Comparison of ENCODE assay signal across 8 cellular contexts in genomic region chr3:14144423-14145075, GRCh38. TPM values are rescaled to one million over a fixed set of nuclear protein-coding genes. Genes with fewer than 3 reads are reported as not detected.
DNase-seq lines count a peak whose midpoint lies in the region; ATAC-seq, FAIRE-seq and TF ChIP-seq lines count a peak whose summit lies in the region.

No MANE protein-coding gene starts in this region.

- peak overlapping the region; percentile 98 for H3K27ac ChIP-seq in keratinocyte (ENCODE audit: control insufficient read depth, insufficient read depth, low read length)
- peak overlapping the region; percentile 75 to 90 (median 88) for H3K27ac ChIP-seq in spleen

- DNase-seq in NCI-H82 (lab: John Stamatoyannopoulos, UW) (peak; percentile 10), NCI-H82 treated with DMSO at 0.1 percent for 48 hours (lab: John Stamatoyannopoulos, UW; ENCODE audit: unreplicated experiment) (no peak), NCI-H1048 (lab: John Stamatoyannopoulos, UW) (peak; percentile 33), cardiac fibroblast (ENCODE audit: low read depth in 2 of 2) (peak; percentile 99), keratinocyte (ENCODE audit: low read depth, low spot score) (peak; percentile 94), spleen (no peak)

- H3K4me1 ChIP-seq in keratinocyte (ENCODE audit: control insufficient read depth, extremely low read depth, insufficient read depth, low read length) (peaks cover 42% of the 10 kb centered on the region), spleen (peaks cover 22 to 67% (median 49%) of the 10 kb centered on the region in 6 donors)

- TF ChIP-seq POLR2A in spleen (IDR thresholded peaks at IDR 0.05) = no peak

- WGBS in spleen, 5 donors = 10 to 19% (median 15%) methylated on average over 7 of the region's 7 CpGs

- no peaks in the 10 kb centered on the region for H3K9me1 ChIP-seq in keratinocyte (ENCODE audit: control insufficient read depth, extremely low read depth, insufficient read depth, low read length)

- dilution Hi-C loops in keratinocyte (cut with MboI; ENCODE audit: extremely low pct_ligation_motif_present, low sequenced_read_pairs) = no loop called here

- H3K4me3 ChIP-seq in cardiac fibroblast (replicated peaks in 1 of 2; ENCODE audit: low read depth in 2 of 2, low read length in 2 of 2) (peak overlapping the region in 1 of 2 donors; percentile 43), keratinocyte (ENCODE audit: control insufficient read depth in 2 of 3, extremely low read depth in 1 of 3, insufficient read depth in 2 of 3, low read depth in 1 of 3, low read length in 3 of 3) (peak overlapping the region in 2 of 3 experiments; percentile 25 to 49), spleen (peak overlapping the region in 4 of 8 donors; percentile 4 to 59 (median 16))

- H3K27me3 ChIP-seq in keratinocyte (ENCODE audit: control insufficient read depth, extremely low read depth, insufficient read depth, low read length) (no peaks in the 10 kb centered on the region), spleen (replicated peaks in 1 of 7) (no peaks in the 10 kb centered on the region)

- intact Hi-C loops in spleen (cut with DNase I; ENCODE audit: low total_unique reads) = no loop called here

- H3K9ac ChIP-seq in keratinocyte (ENCODE audit: control insufficient read depth, extremely low read depth, insufficient read depth, low read length) = peak overlapping the region; percentile 91

- peak overlapping the region; percentile 78 for H3K4me2 ChIP-seq in keratinocyte (ENCODE audit: control insufficient read depth, extremely low read depth, insufficient read depth, low read depth, low read length)

- H3K9me3 ChIP-seq in keratinocyte (ENCODE audit: control insufficient read depth, low read depth, low read length) (no peaks in the 10 kb centered on the region), spleen (no peaks in the 10 kb centered on the region)

- TF ChIP-seq CTCF in cardiac fibroblast (IDR thresholded peaks at IDR 0.05; ENCODE audit: low read depth, low read length) (no peak), keratinocyte (optimal IDR thresholded peaks at IDR 0.05 in 1 of 3, IDR thresholded peaks at IDR 0.05 in 1 of 3, conservative IDR thresholded peaks at IDR 0.05 in 1 of 3; ENCODE audit: extremely low read depth in 1 of 3, insufficient read depth in 2 of 3, low read length in 3 of 3) (no peak), spleen (IDR thresholded peaks at IDR 0.05 in 8 of 11, conservative IDR thresholded peaks at IDR 0.05 in 3 of 11) (no peak)

- H3K36me3 ChIP-seq in keratinocyte (ENCODE audit: control insufficient read depth in 2 of 2, extremely low read depth in 1 of 2, insufficient read depth in 2 of 2, low read length in 2 of 2) (peaks cover 27 to 59% of the 10 kb centered on the region in 2 experiments), spleen (peaks cover 0 to 79% (median 52%) of the 10 kb centered on the region in 6 donors)

- peaks cover 2% of the 10 kb centered on the region for H4K20me1 ChIP-seq in keratinocyte (ENCODE audit: control insufficient read depth, extremely low read depth, insufficient read depth, low read length)

- peak; percentile 94 for FAIRE-seq in TTC549 (lab: Jason Lieb, UNC)
- peak; percentile 91 for FAIRE-seq in keratinocyte (lab: Jason Lieb, UNC)

- peak; percentile 92 for ATAC-seq in HG02759 (IDR thresholded peaks at IDR 0.05; ENCODE audit: unreplicated experiment)

- H3K79me2 ChIP-seq in keratinocyte (ENCODE audit: control insufficient read depth, insufficient read depth, low read length) = peaks cover 3% of the 10 kb centered on the region

- H2AFZ ChIP-seq in keratinocyte (ENCODE audit: control insufficient read depth, low read length) = peak overlapping the region; percentile 74

RNA-seq across cellular contexts. Expression of gene TMEM43, which starts 19.7 kb away (rescaled TPM):
- polyA plus RNA-seq in keratinocyte = 98.8 to 117 TPM (median 111 TPM) in 3 replicates
- polyA plus RNA-seq in keratinocyte (2011; ENCODE audit: low read depth) = 31.8 TPM
- polyA plus RNA-seq in keratinocyte (2011; cell fraction: cytosol; rRNA removed) = 65.1 and 66.9 TPM in 2 replicates
- 236 TPM in 2 replicates for polyA plus RNA-seq in keratinocyte (2011; cell fraction: nucleus; rRNA removed)
- polyA plus RNA-seq in keratinocyte (2012; ENCODE audit: low replicate concordance) = 69.7 and 81.4 TPM in 2 replicates
- polyA minus RNA-seq in keratinocyte = 114 to 170 TPM (median 147 TPM) in 3 replicates
- polyA minus RNA-seq in keratinocyte (2011; cell fraction: cytosol; rRNA and poly(A)+ RNA removed) = 81.9 TPM
- 136 and 182 TPM in 2 replicates for polyA minus RNA-seq in keratinocyte (2011; cell fraction: nucleus; rRNA and poly(A)+ RNA removed)
- 10 to 100 TPM; 40.5 to 64.2 (median 53.9) TPM for total RNA-seq in spleen
- polyA plus RNA-seq in spleen = 10 to 100 TPM; 18.7 to 22.8 (median 22.5) TPM

RNA-seq across cellular contexts. Expression of gene CHCHD4, which starts 19.9 kb away (rescaled TPM):
- 12.0 to 22.1 TPM (median 19.8 TPM) in 3 replicates for polyA plus RNA-seq in keratinocyte
- polyA plus RNA-seq in keratinocyte (2011; ENCODE audit: low read depth) = 7.4 TPM
- polyA plus RNA-seq in keratinocyte (2011; cell fraction: cytosol; rRNA removed) = 17.1 and 21.0 TPM in 2 replicates
- polyA plus RNA-seq in keratinocyte (2011; cell fraction: nucleus; rRNA removed) = 7.7 and 7.8 TPM in 2 replicates
- polyA plus RNA-seq in keratinocyte (2012; ENCODE audit: low replicate concordance) = 14.2 and 15.8 TPM in 2 replicates
- polyA minus RNA-seq in keratinocyte = 3.8 to 12.4 TPM (median 7.0 TPM) in 3 replicates
- 4.8 TPM for polyA minus RNA-seq in keratinocyte (2011; cell fraction: cytosol; rRNA and poly(A)+ RNA removed)
- polyA minus RNA-seq in keratinocyte (2011; cell fraction: nucleus; rRNA and poly(A)+ RNA removed) = 2.6 and 3.3 TPM in 2 replicates
- total RNA-seq in spleen = 10 to 100 TPM in 3 of 7 donors, 1 to 10 TPM in 4; 8.5 to 17.1 (median 9.5) TPM
- 10 to 100 TPM in 2 of 3 donors, 1 to 10 TPM in 1; 8.4 to 14.1 (median 12.1) TPM for polyA plus RNA-seq in spleen

RNA-seq across cellular contexts. Expression of gene XPC, which starts 33.9 kb away (rescaled TPM):
- polyA plus RNA-seq in keratinocyte (19.4 to 24.9 TPM (median 22.0 TPM) in 3 replicates), spleen (10 to 100 TPM; 16.1 to 25.0 (median 23.2) TPM)
- polyA plus RNA-seq in keratinocyte (2011; ENCODE audit: low read depth) = 91.7 TPM
- polyA plus RNA-seq in keratinocyte (2011; cell fraction: cytosol; rRNA removed) = 24.3 and 40.5 TPM in 2 replicates
- 72.5 and 73.3 TPM in 2 replicates for polyA plus RNA-seq in keratinocyte (2011; cell fraction: nucleus; rRNA removed)
- polyA plus RNA-seq in keratinocyte (2012; ENCODE audit: low replicate concordance) = 27.5 and 32.6 TPM in 2 replicates
- polyA minus RNA-seq in keratinocyte = 23.4 to 28.6 TPM (median 24.8 TPM) in 3 replicates
- polyA minus RNA-seq in keratinocyte (2011; cell fraction: cytosol; rRNA and poly(A)+ RNA removed) = 11.9 TPM
- 32.7 and 46.7 TPM in 2 replicates for polyA minus RNA-seq in keratinocyte (2011; cell fraction: nucleus; rRNA and poly(A)+ RNA removed)
- 10 to 100 TPM; 31.5 to 65.6 (median 51.3) TPM for total RNA-seq in spleen

RNA-seq across cellular contexts. Expression of gene LSM3, which starts 34.1 kb away (rescaled TPM):
- polyA plus RNA-seq in keratinocyte (10.7 to 26.1 TPM (median 13.2 TPM) in 3 replicates), spleen (10 to 100 TPM in 2 of 3 donors, 1 to 10 TPM in 1; 9.8 to 15.8 (median 14.4) TPM)
- 28.0 TPM for polyA plus RNA-seq in keratinocyte (2011; ENCODE audit: low read depth)
- 13.9 and 18.7 TPM in 2 replicates for polyA plus RNA-seq in keratinocyte (2011; cell fraction: cytosol; rRNA removed)
- polyA plus RNA-seq in keratinocyte (2011; cell fraction: nucleus; rRNA removed) = 2.3 and 5.2 TPM in 2 replicates
- polyA plus RNA-seq in keratinocyte (2012; ENCODE audit: low replicate concordance) = 13.6 and 21.0 TPM in 2 replicates
- polyA minus RNA-seq in keratinocyte = 0.56 to 3.4 TPM (median 0.96 TPM) in 3 replicates
- 2.7 TPM for polyA minus RNA-seq in keratinocyte (2011; cell fraction: cytosol; rRNA and poly(A)+ RNA removed)
- polyA minus RNA-seq in keratinocyte (2011; cell fraction: nucleus; rRNA and poly(A)+ RNA removed) = 0.32 and 0.93 TPM in 2 replicates
- total RNA-seq in spleen = 10 to 100 TPM in 2 of 7 donors, 1 to 10 TPM in 5; 7.5 to 13.2 (median 9.4) TPM

Comparison
In these comparisons a context has a peak if more than half of its experiments do, and no peak if none do; other contexts are left out.
1. DNase-seq: peak in NCI-H82 (single experiment), NCI-H1048 (single experiment), cardiac fibroblast (2 of 2) and keratinocyte (single experiment); none in NCI-H82 treated with DMSO at 0.1 percent for 48 hours (single experiment) and spleen (single experiment).